In the genomic region with DNA sequence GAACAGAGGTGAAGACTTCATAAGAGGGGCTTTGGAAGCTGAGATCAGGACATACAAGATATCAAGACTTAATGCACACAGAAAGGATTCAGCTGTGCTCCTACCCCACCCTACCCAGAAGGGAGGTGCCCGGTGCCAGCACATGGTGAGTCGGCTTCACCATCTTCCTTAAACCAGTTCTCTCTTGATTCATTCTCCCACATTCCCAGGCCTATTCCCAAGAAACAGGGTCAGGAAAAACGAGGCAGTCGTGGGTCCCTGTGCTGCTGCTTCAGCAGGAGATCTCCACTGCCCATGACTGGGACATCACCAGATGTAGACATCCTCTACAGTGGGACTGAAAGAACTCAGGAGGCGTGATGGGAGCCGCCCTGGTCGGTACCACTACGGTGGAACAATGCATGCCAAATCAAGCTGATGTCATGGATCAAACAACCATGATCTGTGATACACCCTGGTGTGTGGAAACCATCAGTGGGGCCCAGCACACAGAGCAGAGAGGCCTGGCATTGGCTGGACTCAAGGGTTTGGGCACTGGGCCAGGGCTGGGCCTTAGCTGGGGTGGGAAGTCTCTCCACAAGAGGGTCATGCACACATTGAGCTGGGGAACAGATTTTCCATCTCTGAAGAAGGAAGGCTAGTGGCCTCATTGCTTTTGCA, we compare ENCODE assay signal across 8 cellular contexts. TPM values are rescaled to one million over a fixed set of nuclear protein-coding genes. Genes with fewer than 3 reads are reported as not detected.
DNase-seq lines count a peak whose midpoint lies in the region; ATAC-seq and TF ChIP-seq lines count a peak whose summit lies in the region.
"Had no signal": no experiment of that assay in that cellular context is flagged by ENCODE, and none has a peak within 500 bp of the region (broad histone marks: within the 10 kb centered on the region; RNA-seq: fewer than 3 reads in every experiment).

No MANE protein-coding gene starts in this region.

- peak overlapping the region in 4 of 5 experiments; percentile 67 to 93 (median 80) for H3K27ac Mint-ChIP-seq in brain

- TF ChIP-seq POLR2A in suprapubic skin (IDR thresholded peaks at IDR 0.05), result no peak

- H3K4me1 ChIP-seq in suprapubic skin, result peaks cover 76% of the 10 kb centered on the region

- peak overlapping the region; percentile 81 for H3K27ac ChIP-seq in suprapubic skin

- TF ChIP-seq RAD21 in Ishikawa (IDR thresholded peaks at IDR 0.05; ENCODE audit: low read depth), result no peak

- H3K27me3 ChIP-seq in suprapubic skin, result no peaks in the 10 kb centered on the region

- ATAC-seq in left lobe of liver, result peak; percentile 4
- ATAC-seq in GM18868 (IDR thresholded peaks at IDR 0.05; ENCODE audit: unreplicated experiment), result no peak

- no peaks in the 10 kb centered on the region for H3K27me3 Mint-ChIP-seq in brain
- H3K27me3 Mint-ChIP-seq: naive thymus-derived CD4-positive, alpha-beta T cell had no signal

- no peak for TF ChIP-seq CTCF in brain (conservative IDR thresholded peaks at IDR 0.05)
- TF ChIP-seq CTCF in suprapubic skin (IDR thresholded peaks at IDR 0.05), result no peak

- no peaks in the 10 kb centered on the region for H3K9me3 Mint-ChIP-seq in brain
- H3K9me3 Mint-ChIP-seq: naive thymus-derived CD4-positive, alpha-beta T cell had no signal

- peaks cover 19% of the 10 kb centered on the region for H3K36me3 Mint-ChIP-seq in brain

- 58% methylated on average over 8 of the region's 8 CpGs for WGBS in suprapubic skin

- H3K4me3 Mint-ChIP-seq in brain, result no peak overlapping the region
- H3K4me3 Mint-ChIP-seq: naive thymus-derived CD4-positive, alpha-beta T cell had no signal

- H3K36me3 ChIP-seq in suprapubic skin, result peaks cover 22% of the 10 kb centered on the region

- no peak overlapping the region for H3K4me3 ChIP-seq in suprapubic skin

- no peaks in the 10 kb centered on the region for H3K9me3 ChIP-seq in suprapubic skin

- TF ChIP-seq EP300 in Ishikawa (IDR thresholded peaks at IDR 0.05; ENCODE audit: borderline replicate concordance) (peak; percentile 26; the same call in 1 of the 2 replicates), suprapubic skin (IDR thresholded peaks at IDR 0.05) (no peak)

- peaks cover 67% of the 10 kb centered on the region for H3K4me1 Mint-ChIP-seq in brain

- DNase-seq in left lobe of liver (ENCODE audit: low spot score) (no peak), suprapubic skin (ENCODE audit: low spot score in 2 of 2) (no peak), NCI-H1694 (lab: John Stamatoyannopoulos, UW) (no peak)
- no peak for DNase-seq in stimulated activated CD4-positive, alpha-beta T cell treated with anti-CD3 and anti-CD28 coated beads, Interleukin-4, amount 100 ng/mL, for 4 hours
- DNase-seq: naive thymus-derived CD4-positive, alpha-beta T cell had no signal

TF ChIP-seq in Ishikawa, 13 proteins besides CTCF, POLR2A, EP300 and RAD21:
- TF ChIP-seq TEAD4 (IDR thresholded peaks at IDR 0.05) (no peak), NFIC (IDR thresholded peaks at IDR 0.05) (peak; percentile 64)

RNA-seq across cellular contexts. Expression of a gene that starts 41.9 kb away (rescaled TPM):
- polyA plus RNA-seq in brain (ENCODE audit: insufficient read depth, low read depth, low replicate concordance), result 36.7 TPM
- total RNA-seq in left lobe of liver (19.3 TPM), suprapubic skin (10 to 100 TPM; 56.1 to 86.8 (median 81.6) TPM)

RNA-seq across cellular contexts. Expression of a gene that starts 44.8 kb away (rescaled TPM):
- polyA plus RNA-seq in brain (ENCODE audit: insufficient read depth, low read depth, low replicate concordance), result 4.6 TPM
- total RNA-seq in left lobe of liver (12.2 TPM), suprapubic skin (100 to 1,000 TPM; 317 to 865 (median 347) TPM)

RNA-seq across cellular contexts. Expression of a gene that starts 57.1 kb away (rescaled TPM):
- polyA plus RNA-seq in brain (ENCODE audit: insufficient read depth, low read depth, low replicate concordance), result 10.9 TPM
- total RNA-seq in left lobe of liver (24.6 TPM), suprapubic skin (1 to 10 TPM; 1.1 to 4.2 (median 3.0) TPM)
- total RNA-seq: naive thymus-derived CD4-positive, alpha-beta T cell had no signal
- polyA plus RNA-seq: naive thymus-derived CD4-positive, alpha-beta T cell had no signal

Comparison
In these comparisons a context has a peak if more than half of its experiments do, and no peak if none do; other contexts are left out.
1. RNA of a gene that starts 44.8 kb away (total RNA-seq): 317 to 865 TPM in suprapubic skin; 12.2 TPM in left lobe of liver (single experiment); every median in the first group is over 10 times any median in the second.